37 cellular contexts compared by ENCODE assay signal in the genomic region with DNA sequence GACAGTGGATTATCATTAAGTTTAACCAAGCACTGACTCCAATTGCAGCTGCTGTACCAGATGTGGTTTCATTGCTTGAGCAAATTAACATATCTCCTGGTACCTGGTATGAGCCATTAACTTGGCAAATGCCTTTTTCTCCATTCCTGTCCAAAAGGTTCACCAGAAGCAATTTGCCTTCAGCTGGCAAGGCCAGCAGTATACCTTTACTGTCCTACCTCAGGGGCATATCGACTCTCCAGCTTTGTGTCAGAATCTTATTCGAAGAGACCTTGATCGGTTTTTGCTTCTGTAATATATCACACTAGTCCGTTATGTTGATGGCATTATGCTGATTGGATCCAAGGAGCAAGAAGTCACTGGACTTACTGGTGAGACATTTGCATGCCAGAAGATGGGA.
"Had no signal": no experiment of that assay in that cellular context is flagged by ENCODE, and none has a peak within 500 bp of the region (broad histone marks: within the 10 kb centered on the region; RNA-seq: fewer than 3 reads in every experiment).

No MANE protein-coding gene starts in this region.

- H3K4me3 ChIP-seq: adrenal gland, ascending aorta, body of pancreas, breast epithelium, cardiac muscle cell had no signal

- DNase-seq: activated effector memory CD4-positive, alpha-beta T cell treated with anti-CD3 and anti-CD28 coated beads, Interleukin-2, amount 50 U/mL, for 16 hours; activated effector memory CD4-positive, alpha-beta T cell treated with Interleukin-2 at 50 U/mL for 16 hours; activated gamma-delta T cell; activated gamma-delta T cell treated with Interleukin-2 at 50 U/mL for 16 hours; activated naive CD4-positive, alpha-beta T cell; activated naive CD4-positive, alpha-beta T cell treated with anti-CD3 and anti-CD28 coated beads for 36 hours; activated naive CD4-positive, alpha-beta T cell treated with anti-CD3 and anti-CD28 coated beads, Interleukin-2, amount 10 ng/mL, durations not matched to agents 7 days and 5 days; activated naive CD4-positive, alpha-beta T cell treated with anti-CD3 and anti-CD28 coated beads, Interleukin-2, amount 50 U/mL, for 16 hours; activated naive CD4-positive, alpha-beta T cell treated with Interleukin-2 at 50 U/mL for 16 hours; activated naive CD8-positive, alpha-beta T cell treated with anti-CD3 and anti-CD28 coated beads for 36 hours; activated naive CD8-positive, alpha-beta T cell treated with anti-CD3 and anti-CD28 coated beads, Interleukin-2, amount 10 ng/mL, durations not matched to agents 7 days and 5 days; activated naive CD8-positive, alpha-beta T cell treated with anti-CD3 and anti-CD28 coated beads, Interleukin-2, amount 50 U/mL, for 24 hours; activated T-cell treated with anti-CD3 and anti-CD28 coated beads, Interleukin-2, amount 50 U/mL, for 24 hours; activated T-cell treated with anti-CD3 and anti-CD28 coated beads, Interleukin-2, amount 50 U/mL, for 4 hours; activated T-cell treated with anti-CD3 and anti-CD28 coated beads, Interleukin-2, amount 50 U/mL, for 48 hours; activated T-cell treated with anti-CD3 and anti-CD28 coated beads, Interleukin-2, amount 50 U/mL, for 72 hours; adrenal gland; amniotic stem cell; amygdala; anterior cingulate cortex; aorta; body of pancreas; brain microvascular endothelial cell; caudate nucleus; central memory CD4-positive, alpha-beta T cell; cerebellar nuclear complex had no signal

- H3K27ac Mint-ChIP-seq: activated naive CD4-positive, alpha-beta T cell treated with anti-CD3 and anti-CD28 coated beads for 36 hours; activated naive CD4-positive, alpha-beta T cell treated with anti-CD3 and anti-CD28 coated beads, Interleukin-2, amount 10 ng/mL, durations not matched to agents 7 days and 5 days; activated naive CD4-positive, alpha-beta T cell treated with anti-CD3 and anti-CD28 coated beads, Interleukin-2, amount 50 U/mL, for 24 hours; activated naive CD4-positive, alpha-beta T cell treated with anti-CD3 and anti-CD28 coated beads, Interleukin-2, amount 50 U/mL, for 72 hours; activated naive CD8-positive, alpha-beta T cell; activated naive CD8-positive, alpha-beta T cell treated with anti-CD3 and anti-CD28 coated beads for 36 hours; activated naive CD8-positive, alpha-beta T cell treated with anti-CD3 and anti-CD28 coated beads, Interleukin-2, amount 10 ng/mL, durations not matched to agents 7 days and 5 days; activated naive CD8-positive, alpha-beta T cell treated with anti-CD3 and anti-CD28 coated beads, Interleukin-2, amount 50 U/mL, for 24 hours; activated T-cell treated with anti-CD3 and anti-CD28 coated beads, Interleukin-2, amount 50 U/mL, for 24 hours; activated T-cell treated with anti-CD3 and anti-CD28 coated beads, Interleukin-2, amount 50 U/mL, for 72 hours; activated T-helper 1 cell treated with anti-CD3 and anti-CD28 coated beads, Interleukin-12 subunit alpha, Interleukin-12 subunit beta, Interleukin-2, Interleukin-4 antibody, amounts not matched to agents 30 ng/mL and 10 ng/mL and 1 ng/mL, durations not matched to agents 14 hours and 24 hours and 36 hours; activated T-helper 17 cell treated with anti-CD3 and anti-CD28 coated beads, Interleukin-2, amount 50 U/mL, for 72 hours; activated T-helper 2 cell treated with anti-CD3 and anti-CD28 coated beads, Interferon-gamma antibody, Interleukin-2, Interleukin-4, amounts not matched to agents 10 μg/mL and 5 μg/mL and 100 μg/mL, durations not matched to agents 14 hours and 24 hours and 36 hours; brain had no signal

- H3K4me3 Mint-ChIP-seq: activated naive CD4-positive, alpha-beta T cell treated with anti-CD3 and anti-CD28 coated beads for 36 hours; activated naive CD4-positive, alpha-beta T cell treated with anti-CD3 and anti-CD28 coated beads, Interleukin-2, amount 10 ng/mL, durations not matched to agents 7 days and 5 days; activated naive CD4-positive, alpha-beta T cell treated with anti-CD3 and anti-CD28 coated beads, Interleukin-2, amount 50 U/mL, for 24 hours; activated naive CD8-positive, alpha-beta T cell; activated naive CD8-positive, alpha-beta T cell treated with anti-CD3 and anti-CD28 coated beads for 36 hours; activated naive CD8-positive, alpha-beta T cell treated with anti-CD3 and anti-CD28 coated beads, Interleukin-2, amount 10 ng/mL, durations not matched to agents 7 days and 5 days; activated naive CD8-positive, alpha-beta T cell treated with anti-CD3 and anti-CD28 coated beads, Interleukin-2, amount 50 U/mL, for 24 hours; activated T-cell treated with anti-CD3 and anti-CD28 coated beads, Interleukin-2, amount 50 U/mL, for 24 hours; activated T-cell treated with anti-CD3 and anti-CD28 coated beads, Interleukin-2, amount 50 U/mL, for 4 hours; activated T-cell treated with anti-CD3 and anti-CD28 coated beads, Interleukin-2, amount 50 U/mL, for 72 hours; activated T-helper 1 cell treated with anti-CD3 and anti-CD28 coated beads, Interleukin-12 subunit alpha, Interleukin-12 subunit beta, Interleukin-2, Interleukin-4 antibody, amounts not matched to agents 30 ng/mL and 10 ng/mL and 1 ng/mL, durations not matched to agents 14 hours and 24 hours and 36 hours; activated T-helper 17 cell treated with anti-CD3 and anti-CD28 coated beads, Interleukin-2, amount 50 U/mL, for 72 hours; brain; central memory CD8-positive, alpha-beta T cell had no signal

- H3K27me3 Mint-ChIP-seq: activated naive CD4-positive, alpha-beta T cell treated with anti-CD3 and anti-CD28 coated beads, Interleukin-2, amount 50 U/mL, for 24 hours; activated naive CD8-positive, alpha-beta T cell; activated naive CD8-positive, alpha-beta T cell treated with anti-CD3 and anti-CD28 coated beads for 36 hours; activated naive CD8-positive, alpha-beta T cell treated with anti-CD3 and anti-CD28 coated beads, Interleukin-2, amount 50 U/mL, for 24 hours; activated T-cell treated with anti-CD3 and anti-CD28 coated beads, Interleukin-2, amount 50 U/mL, for 24 hours; activated T-helper 17 cell treated with anti-CD3 and anti-CD28 coated beads, Interleukin-2, amount 50 U/mL, for 72 hours; central memory CD8-positive, alpha-beta T cell had no signal

- H3K36me3 Mint-ChIP-seq: activated naive CD4-positive, alpha-beta T cell treated with anti-CD3 and anti-CD28 coated beads, Interleukin-2, amount 10 ng/mL, durations not matched to agents 7 days and 5 days; activated naive CD4-positive, alpha-beta T cell treated with anti-CD3 and anti-CD28 coated beads, Interleukin-2, amount 50 U/mL, for 24 hours; activated naive CD4-positive, alpha-beta T cell treated with anti-CD3 and anti-CD28 coated beads, Interleukin-2, amount 50 U/mL, for 72 hours; activated naive CD8-positive, alpha-beta T cell; activated naive CD8-positive, alpha-beta T cell treated with anti-CD3 and anti-CD28 coated beads for 36 hours; activated naive CD8-positive, alpha-beta T cell treated with anti-CD3 and anti-CD28 coated beads, Interleukin-2, amount 10 ng/mL, durations not matched to agents 7 days and 5 days; brain had no signal

- H3K4me1 Mint-ChIP-seq: activated naive CD4-positive, alpha-beta T cell treated with anti-CD3 and anti-CD28 coated beads, Interleukin-2, amount 10 ng/mL, durations not matched to agents 7 days and 5 days; activated naive CD4-positive, alpha-beta T cell treated with anti-CD3 and anti-CD28 coated beads, Interleukin-2, amount 50 U/mL, for 24 hours; activated naive CD8-positive, alpha-beta T cell treated with anti-CD3 and anti-CD28 coated beads for 36 hours; activated naive CD8-positive, alpha-beta T cell treated with anti-CD3 and anti-CD28 coated beads, Interleukin-2, amount 50 U/mL, for 24 hours; activated T-helper 17 cell treated with anti-CD3 and anti-CD28 coated beads, Interleukin-2, amount 50 U/mL, for 72 hours; brain; central memory CD8-positive, alpha-beta T cell had no signal

- H3K9me3 Mint-ChIP-seq: activated naive CD4-positive, alpha-beta T cell treated with anti-CD3 and anti-CD28 coated beads for 36 hours; activated naive CD4-positive, alpha-beta T cell treated with anti-CD3 and anti-CD28 coated beads, Interleukin-2, amount 10 ng/mL, durations not matched to agents 7 days and 5 days; activated naive CD4-positive, alpha-beta T cell treated with anti-CD3 and anti-CD28 coated beads, Interleukin-2, amount 50 U/mL, for 24 hours; activated naive CD4-positive, alpha-beta T cell treated with anti-CD3 and anti-CD28 coated beads, Interleukin-2, amount 50 U/mL, for 72 hours; activated naive CD8-positive, alpha-beta T cell treated with anti-CD3 and anti-CD28 coated beads for 36 hours; activated naive CD8-positive, alpha-beta T cell treated with anti-CD3 and anti-CD28 coated beads, Interleukin-2, amount 10 ng/mL, durations not matched to agents 7 days and 5 days; activated naive CD8-positive, alpha-beta T cell treated with anti-CD3 and anti-CD28 coated beads, Interleukin-2, amount 50 U/mL, for 24 hours; activated T-cell treated with anti-CD3 and anti-CD28 coated beads, Interleukin-2, amount 50 U/mL, for 24 hours; activated T-cell treated with anti-CD3 and anti-CD28 coated beads, Interleukin-2, amount 50 U/mL, for 4 hours; activated T-cell treated with anti-CD3 and anti-CD28 coated beads, Interleukin-2, amount 50 U/mL, for 72 hours; activated T-helper 1 cell treated with anti-CD3 and anti-CD28 coated beads, Interleukin-12 subunit alpha, Interleukin-12 subunit beta, Interleukin-2, Interleukin-4 antibody, amounts not matched to agents 30 ng/mL and 10 ng/mL and 1 ng/mL, durations not matched to agents 14 hours and 24 hours and 36 hours; activated T-helper 17 cell treated with anti-CD3 and anti-CD28 coated beads, Interleukin-2, amount 50 U/mL, for 72 hours; activated T-helper 2 cell treated with anti-CD3 and anti-CD28 coated beads, Interferon-gamma antibody, Interleukin-2, Interleukin-4, amounts not matched to agents 10 μg/mL and 5 μg/mL and 100 μg/mL, durations not matched to agents 14 hours and 24 hours and 36 hours; brain; central memory CD8-positive, alpha-beta T cell had no signal

- H3K36me3 ChIP-seq: adrenal gland, ascending aorta, brain microvascular endothelial cell, breast epithelium, cardiac muscle cell had no signal

- H3K27ac ChIP-seq: adrenal gland, ascending aorta, body of pancreas, brain microvascular endothelial cell, breast epithelium, cardiac muscle cell had no signal

- H3K9me3 ChIP-seq: adrenal gland, ascending aorta, body of pancreas, breast epithelium had no signal

- H3K4me1 ChIP-seq: adrenal gland, ascending aorta, body of pancreas, breast epithelium had no signal
